In genomic region chr2:161576421-161576820, GRCh38 we compare ENCODE assay signal across 9 cellular contexts. TPM values are rescaled to one million over a fixed set of nuclear protein-coding genes. Genes with fewer than 3 reads are reported as not detected.
DNase-seq lines count a peak whose midpoint lies in the region; ATAC-seq, FAIRE-seq and TF ChIP-seq lines count a peak whose summit lies in the region.
"Had no signal": no experiment of that assay in that cellular context is flagged by ENCODE, and none has a peak within 500 bp of the region (broad histone marks: within the 10 kb centered on the region; RNA-seq: fewer than 3 reads in every experiment).

No MANE protein-coding gene starts in this region.

- no peak overlapping the region for H2BK120ac ChIP-seq in H1 (replicated peaks; ENCODE audit: low read depth, low read length)

- H3K4me2 ChIP-seq in H1 (ENCODE audit: insufficient read depth in 1 of 2, low read depth in 2 of 2, low read length in 2 of 2) = no peak overlapping the region; a peak in 1 of 4 replicates

- POLR2A ChIA-PET in H1 (lab: Charles Lee; ENCODE audit: partially characterized antibody) = interaction anchor here (0.6 kb wide), 1 partner anchor 11 kb away, joined by 3 read pairs; no protein-coding TSS in a partner anchor

- no peak overlapping the region for H2AK5ac ChIP-seq in H1 (ENCODE audit: low read depth, low read length)

- DNase-seq in GM12864 (ENCODE audit: low read depth) (no peak), H1 (ENCODE audit: low read depth in 1 of 2, low spot score in 2 of 2) (peak; percentile 46 to 55), mucosa of descending colon (no peak), pancreas (no peak), DMS153 treated with DMSO at 0.1 percent for 48 hours (lab: John Stamatoyannopoulos, UW; ENCODE audit: unreplicated experiment) (no peak), kidney (no peak)

- H3K79me1 ChIP-seq in H1 (ENCODE audit: low read depth, low read length) = no peaks in the 10 kb centered on the region

- TF ChIP-seq POLR2A in H1 (IDR thresholded peaks at IDR 0.05; ENCODE audit: control extremely low read depth in 1 of 2, low read depth in 2 of 2, low read length in 2 of 2) = no peak

- H2BK20ac ChIP-seq in H1 (ENCODE audit: low read length) = no peak overlapping the region

- intact Hi-C loops in mucosa of descending colon (cut with DNase I, micrococcal nuclease) = no loop called here
- intact Hi-C loops in pancreas (cut with DNase I) = no loop called here
- intact Hi-C loops in kidney (cut with DNase I) = no loop called here

- H3K79me2 ChIP-seq in H1 (ENCODE audit: control insufficient read depth in 1 of 2, insufficient read depth in 2 of 2, low read length in 2 of 2) = no peaks in the 10 kb centered on the region

- H3K4ac ChIP-seq in H1 (replicated peaks; ENCODE audit: insufficient read length, low read depth, low read length) = no peak overlapping the region

- no peak overlapping the region for H3K23ac ChIP-seq in H1 (ENCODE audit: insufficient read length)

- no peak for TF ChIP-seq EP300 in H1 (IDR thresholded peaks at IDR 0.05; ENCODE audit: borderline replicate concordance in 1 of 2, low read depth in 2 of 2, low read length in 2 of 2)

- peak overlapping the region; percentile 44; the same call in 1 of the 2 replicates for H2BK5ac ChIP-seq in H1 (ENCODE audit: low read depth, low read length)

- H3K9me3 ChIP-seq in H1 (ENCODE audit: insufficient read depth in 2 of 2, low read depth in 1 of 2, low read length in 1 of 2) (no peaks in the 10 kb centered on the region), mucosa of descending colon (no peaks in the 10 kb centered on the region), pancreas (no peaks in the 10 kb centered on the region), kidney (ENCODE audit: control insufficient read depth in 1 of 2, low read length in 2 of 2) (no peaks in the 10 kb centered on the region)
- H3K9me3 ChIP-seq: neutrophil had no signal

- no peak overlapping the region for H3K27ac ChIP-seq in H1 (ENCODE audit: low read depth, low read length)
- H3K27ac ChIP-seq in pancreas = no peak overlapping the region
- H3K27ac ChIP-seq in kidney (ENCODE audit: low read depth in 2 of 2, low read length in 2 of 2) = no peak overlapping the region
- H3K27ac ChIP-seq: neutrophil had no signal

- H3K9ac ChIP-seq in H1 (replicated peaks in 1 of 4; ENCODE audit: extremely low read depth in 1 of 4, low read depth in 3 of 4, low read length in 3 of 4) = no peak overlapping the region
- H3K9ac ChIP-seq in kidney (ENCODE audit: low read length in 2 of 2) = no peak overlapping the region

- CTCF ChIA-PET in H1 (lab: Charles Lee; ENCODE audit: partially characterized antibody) = interaction anchor here (0.6 to 2.2 kb wide), 11 partner anchors 11 to 529 kb away, joined by 3 to 9 read pairs (median 3); no protein-coding TSS in a partner anchor

- H3K27me3 ChIP-seq in H1 (replicated peaks in 1 of 4; ENCODE audit: control insufficient read depth in 3 of 4, extremely low read depth in 1 of 4, insufficient read depth in 3 of 4, low read length in 3 of 4) = no peaks in the 10 kb centered on the region
- H3K27me3 ChIP-seq in pancreas = no peaks in the 10 kb centered on the region
- H3K27me3 ChIP-seq: neutrophil had no signal

- H3K36me3 ChIP-seq in H1 (ENCODE audit: control insufficient read depth in 2 of 4, insufficient read depth in 4 of 4, low read length in 3 of 4) (no peaks in the 10 kb centered on the region), mucosa of descending colon (ENCODE audit: low read depth) (no peaks in the 10 kb centered on the region), pancreas (no peaks in the 10 kb centered on the region), kidney (ENCODE audit: control insufficient read depth in 1 of 2, insufficient read depth in 2 of 2, low read length in 2 of 2) (no peaks in the 10 kb centered on the region)
- H3K36me3 ChIP-seq: neutrophil had no signal

- H2BK15ac ChIP-seq in H1 (ENCODE audit: low read length) = no peak overlapping the region

- WGBS in H1 (ENCODE audit: extremely low coverage in 1 of 2, insufficient coverage in 1 of 2, insufficient read length in 1 of 2, insufficient replicate concordance in 2 of 2, low coverage in 1 of 2, low lambda C conversion rate in 2 of 2, missing lambda C conversion rate in 1 of 2), 2 experiments = 64% methylated on average over 7 of the region's 7 CpGs; no CpG with 5 or more reads in 1 of the 2 experiments
- WGBS in pancreas, 2 donors = 70 to 74% methylated on average over 7 of the region's 7 CpGs

- H3K23me2 ChIP-seq in H1 (ENCODE audit: low read depth, low read length) = no peaks in the 10 kb centered on the region

- H3K18ac ChIP-seq in H1 (ENCODE audit: extremely low read depth, low read length) = no peak overlapping the region

- no peak overlapping the region for H2BK12ac ChIP-seq in H1 (ENCODE audit: low read depth, low read length)

- FAIRE-seq in H1 (lab: Jason Lieb, UNC) (peak; percentile 75), pancreas (lab: Jason Lieb, UNC) (no peak), kidney (lab: Jason Lieb, UNC) (no peak)

- H3K4me1 ChIP-seq in H1 (replicated peaks in 1 of 4; ENCODE audit: control insufficient read depth in 3 of 4, insufficient read depth in 4 of 4, low read length in 3 of 4) (no peaks in the 10 kb centered on the region), mucosa of descending colon (ENCODE audit: low read depth) (no peaks in the 10 kb centered on the region), pancreas (no peaks in the 10 kb centered on the region), kidney (ENCODE audit: control insufficient read depth in 1 of 2, insufficient read depth in 1 of 2, low read depth in 1 of 2, low read length in 2 of 2) (no peaks in the 10 kb centered on the region)

- TF ChIP-seq CTCF in GM12864 (IDR thresholded peaks at IDR 0.05; ENCODE audit: low read depth, low read length, missing control alignments) (peak; percentile 68), H1 (IDR thresholded peaks at IDR 0.05; ENCODE audit: control extremely low read depth in 1 of 3, insufficient read depth in 1 of 3, low read depth in 1 of 3, low read length in 3 of 3) (peak; percentile 70 to 85 (median 82)), mucosa of descending colon (IDR thresholded peaks at IDR 0.05) (no peak), pancreas (IDR thresholded peaks at IDR 0.05) (no peak), kidney (IDR thresholded peaks at IDR 0.05; ENCODE audit: borderline replicate concordance, extremely low read depth, insufficient read depth) (no peak)

- no peak overlapping the region for H4K5ac ChIP-seq in H1 (ENCODE audit: insufficient read length, low read depth, low read length)

- H3K14ac ChIP-seq in H1 (ENCODE audit: insufficient read length) = no peak overlapping the region

- H2AFZ ChIP-seq in H1 (ENCODE audit: low read length) = peak overlapping the region; percentile 92

- peak; percentile 57 to 63 for TF ChIP-seq RAD21 in H1 (IDR thresholded peaks at IDR 0.05 in 1 of 2, conservative IDR thresholded peaks at IDR 0.05 in 1 of 2; ENCODE audit: low read depth in 2 of 2, low read length in 2 of 2)

- no peak overlapping the region for H4K8ac ChIP-seq in H1 (ENCODE audit: extremely low read depth, insufficient read depth, low read length)

- no peak overlapping the region for H3K56ac ChIP-seq in H1 (replicated peaks; ENCODE audit: insufficient read length, low read depth, low read length)

- no peak overlapping the region for H4K91ac ChIP-seq in H1 (replicated peaks; ENCODE audit: insufficient read length, low read length)

- H3K4me3 ChIP-seq in GM12864 (ENCODE audit: low read depth, low read length) (no peak overlapping the region), H1 (ENCODE audit: extremely low read depth in 1 of 4, insufficient read depth in 2 of 4, low read depth in 3 of 4, low read length in 4 of 4) (no peak overlapping the region), mucosa of descending colon (no peak overlapping the region), pancreas (no peak overlapping the region), kidney (ENCODE audit: low read length in 2 of 2) (no peak overlapping the region)

- ATAC-seq in GM19455 (IDR thresholded peaks at IDR 0.05; ENCODE audit: unreplicated experiment) (peak; percentile 90), HG03439 (IDR thresholded peaks at IDR 0.05; ENCODE audit: unreplicated experiment) (peak; percentile 76), mucosa of descending colon (no peak), pancreas (no peak)

- no peaks in the 10 kb centered on the region for H4K20me1 ChIP-seq in H1 (replicated peaks in 1 of 2; ENCODE audit: control insufficient read depth in 1 of 2, insufficient read depth in 2 of 2, low read length in 2 of 2)

TF ChIP-seq in H1, 55 proteins besides CTCF, POLR2A, EP300 and RAD21 (continues in another document):
- no peak for TF ChIP-seq NRF1 (IDR thresholded peaks at IDR 0.05; ENCODE audit: low read depth, low read length)
- TF ChIP-seq YY1 (IDR thresholded peaks at IDR 0.05; ENCODE audit: low read depth, low read length) = peak; percentile 63; the same call in 1 of the 2 replicates
- 0 out of 2 replicates have a peak, but pooled peaks have one; percentile 28 for TF ChIP-seq CREB1 (IDR thresholded peaks at IDR 0.05)
- no peak for TF ChIP-seq SRF (IDR thresholded peaks at IDR 0.05; ENCODE audit: low read depth, low read length)
- no peak for TF ChIP-seq CEBPB (IDR thresholded peaks at IDR 0.05; ENCODE audit: low read depth, low read length)
- TF ChIP-seq MAX (IDR thresholded peaks at IDR 0.05) = peak; percentile 56; the same call in 1 of the 2 replicates
- TF ChIP-seq TAF1 (IDR thresholded peaks at IDR 0.05; ENCODE audit: low read depth, low read length) = no peak
- no peak for TF ChIP-seq SIN3A (conservative IDR thresholded peaks at IDR 0.05 in 1 of 2, IDR thresholded peaks at IDR 0.05 in 1 of 2; ENCODE audit: low read depth in 1 of 2, low read length in 2 of 2)
- no peak for TF ChIP-seq KDM1A (IDR thresholded peaks at IDR 0.05; ENCODE audit: borderline replicate concordance, low read length)

RNA-seq across cellular contexts. Expression of gene SLC4A10, which starts 47.8 kb away (rescaled TPM):
- 0.37 and 0.57 TPM in 2 replicates for total RNA-seq in H1 (2021; fragmentation: NEBNext Ultra II Directional; extraction: Animal tissue kit (Norgen Biotek cat#: 25700))
- 0.08 and 0.17 TPM in 2 replicates for polyA plus RNA-seq in H1 (2011; rRNA removed)
- 0.16 TPM for polyA plus RNA-seq in H1 (2011; cell fraction: cytosol; rRNA removed)
- 0.23 TPM for polyA plus RNA-seq in H1 (2011; cell fraction: nucleus; rRNA removed)
- polyA plus RNA-seq in H1 (2012, experiment 1 of 2) = 0.23 to 0.32 TPM (median 0.30 TPM) in 4 replicates
- not detected for polyA plus RNA-seq in H1 (2012, experiment 2 of 2)
- 0.36 TPM for polyA plus RNA-seq in H1 (2013, experiment 1 of 2)
- polyA plus RNA-seq in H1 (2013, experiment 2 of 2) = 0.22 TPM
- polyA minus RNA-seq in H1 (2011; rRNA and poly(A)+ RNA removed) = 0.50 and 0.66 TPM in 2 replicates
- polyA minus RNA-seq in H1 (2011; cell fraction: cytosol; rRNA and poly(A)+ RNA removed) = not detected
- polyA minus RNA-seq in H1 (2011; cell fraction: nucleus; rRNA and poly(A)+ RNA removed) = 0.40 TPM
- 1 to 10 TPM; 3.8 to 6.3 (median 4.0) TPM for total RNA-seq in mucosa of descending colon
- 1 to 10 TPM in 3 of 6 donors, under 1 TPM in 3; 0.32 to 2.7 (median 0.95) TPM for total RNA-seq in pancreas
- 1 to 10 TPM in 1 of 2 donors, under 1 TPM in 1; 0.30 to 4.1 TPM for polyA plus RNA-seq in pancreas
- not detected for total RNA-seq in kidney
- not detected for polyA plus RNA-seq in kidney (ENCODE audit: insufficient read depth, low read depth, low replicate concordance)

Comparison
In these comparisons a context has a peak if more than half of its experiments do, and no peak if none do; other contexts are left out.
1. DNase-seq: peak in H1 (2 of 2); none in GM12864 (single experiment), mucosa of descending colon (0 of 3), pancreas (0 of 6), DMS153 treated with DMSO at 0.1 percent for 48 hours (single experiment) and kidney (single experiment).
2. CTCF ChIP-seq: peak in GM12864 (single experiment) and H1 (3 of 3); none in mucosa of descending colon (single experiment), pancreas (0 of 4) and kidney (single experiment).
3. ATAC-seq: peak in GM19455 (single experiment) and HG03439 (single experiment); none in mucosa of descending colon (single experiment) and pancreas (0 of 4).